In genomic region chr1:52360595-52360968, GRCh38 we compare ENCODE assay signal across 30 cellular contexts.
"Had no signal": no experiment of that assay in that cellular context is flagged by ENCODE, and none has a peak within 500 bp of the region (broad histone marks: within the 10 kb centered on the region; RNA-seq: fewer than 3 reads in every experiment).

No MANE protein-coding gene starts in this region.

- H3K36me3 ChIP-seq: uterus had no signal

- H3K4me3 Mint-ChIP-seq: immature natural killer cell; mesothelial cell of epicardium; naive B cell; natural killer cell; nephron progenitor cell; stimulated activated memory B cell treated with anti-CD40 and anti-IgM and Interleukin-4, amounts not matched to agents 10 μg/mL and 1 μg/mL and 100 μg/mL, for 72 hours; stimulated activated naive CD8-positive, alpha-beta T cell treated with anti-CD3 and anti-CD28 coated beads, Interleukin-15, amount 100 ng/mL, for 72 hours; type B pancreatic cell had no signal

- H3K4me3 ChIP-seq: left lung, lower lobe of right lung, pancreas, prostate gland, skin epidermis, tibial nerve, uterus had no signal

- ATAC-seq: left colon; left lung; lower lobe of right lung; natural killer cell; pancreas; right cardiac atrium; sciatic nerve; stimulated activated memory B cell treated with anti-CD40 and anti-IgM and Interleukin-4, amounts not matched to agents 10 μg/mL and 1 μg/mL and 100 μg/mL, for 72 hours; stimulated activated naive CD8-positive, alpha-beta T cell treated with anti-CD3 and anti-CD28 coated beads, Interleukin-15, amount 100 ng/mL, for 72 hours had no signal

- H3K4me1 ChIP-seq: prostate gland, uterus had no signal

- H3K9me3 Mint-ChIP-seq: mesothelial cell of epicardium; naive B cell; natural killer cell; nephron progenitor cell; stimulated activated memory B cell treated with anti-CD40 and anti-IgM and Interleukin-4, amounts not matched to agents 10 μg/mL and 1 μg/mL and 100 μg/mL, for 72 hours; stimulated activated naive CD8-positive, alpha-beta T cell treated with anti-CD3 and anti-CD28 coated beads, Interleukin-15, amount 100 ng/mL, for 72 hours; type B pancreatic cell had no signal

- DNase-seq: hippocampal formation; immature natural killer cell; kidney; left colon; left lung; lower lobe of right lung; mammary epithelial cell; mesenchymal stem cell; naive B cell; natural killer cell; nephron progenitor cell; pancreas; retina; right cardiac atrium; stimulated activated CD4-positive, alpha-beta T cell treated with anti-CD3 and anti-CD28 coated beads, Interleukin-12 subunit alpha, Interleukin-12 subunit beta, amount 100 ng/mL, for 4 hours; stimulated activated CD4-positive, alpha-beta T cell treated with anti-CD3 and anti-CD28 coated beads, Interleukin-15, amount 100 ng/mL, for 24 hours; stimulated activated CD4-positive, alpha-beta T cell treated with anti-CD3 and anti-CD28 coated beads, Interleukin-2, amount 100 ng/mL, for 24 hours; stimulated activated CD4-positive, alpha-beta T cell treated with anti-CD3 and anti-CD28 coated beads, Interleukin-4, amount 100 ng/mL, for 24 hours; stimulated activated naive CD4-positive, alpha-beta T cell treated with Interleukin-2 at 50 U/mL for 16 hours; stimulated activated naive CD8-positive, alpha-beta T cell treated with anti-CD3 and anti-CD28 coated beads, Interleukin-15, amount 100 ng/mL, for 72 hours; substantia nigra; uterus had no signal

- H3K27me3 Mint-ChIP-seq: naive B cell; stimulated activated memory B cell treated with anti-CD40 and anti-IgM and Interleukin-4, amounts not matched to agents 10 μg/mL and 1 μg/mL and 100 μg/mL, for 72 hours; stimulated activated naive CD8-positive, alpha-beta T cell treated with anti-CD3 and anti-CD28 coated beads, Interleukin-15, amount 100 ng/mL, for 72 hours; type B pancreatic cell had no signal

- H3K27ac ChIP-seq: left lung, lower lobe of right lung, pancreas, prostate gland, uterus had no signal

- H3K9me3 ChIP-seq: left lung, lower lobe of right lung, pancreas, prostate gland, tibial nerve, uterus had no signal

- FAIRE-seq: islet of Langerhans, kidney, pancreas had no signal

- H3K27me3 ChIP-seq: left lung, pancreas, tibial nerve, uterus had no signal

- H3K27ac Mint-ChIP-seq: immature natural killer cell; mesothelial cell of epicardium; naive B cell; stimulated activated memory B cell treated with anti-CD40 and anti-IgM and Interleukin-4, amounts not matched to agents 10 μg/mL and 1 μg/mL and 100 μg/mL, for 72 hours; type B pancreatic cell had no signal
